8 cellular contexts compared by ENCODE assay signal in genomic region chr2:64767670-64768425, GRCh38.
A peak's percentile ranks its signal among the peaks of the same experiment; 100 is the strongest.
DNase-seq lines count a peak whose midpoint lies in the region; ATAC-seq lines count a peak whose summit lies in the region.

No MANE protein-coding gene starts in this region.

- no peaks in the 10 kb centered on the region for H3K79me2 ChIP-seq in mesendoderm (ENCODE audit: control insufficient read depth, insufficient read depth, low read length)

- no peak overlapping the region for H2BK15ac ChIP-seq in mesendoderm (replicated peaks; ENCODE audit: low read depth)

- no peak overlapping the region for H4K8ac ChIP-seq in mesendoderm (ENCODE audit: low read depth, low read length)

- no peak overlapping the region for H2AK5ac ChIP-seq in mesendoderm (ENCODE audit: low read length)

- peak overlapping the region; percentile 90 for H3K18ac ChIP-seq in mesendoderm (ENCODE audit: low read length)

- H3K4me3 ChIP-seq in effector memory CD4-positive, alpha-beta T cell (ENCODE audit: insufficient read depth, low read depth, low read length, poor library complexity, severe bottlenecking): peak overlapping the region; percentile 58
- peak overlapping the region; percentile 44 for H3K4me3 ChIP-seq in mesendoderm (ENCODE audit: low read length)

- H3K9me3 ChIP-seq in effector memory CD4-positive, alpha-beta T cell (ENCODE audit: control insufficient read depth, low read length): no peaks in the 10 kb centered on the region

- H3K23ac ChIP-seq in mesendoderm (ENCODE audit: low read length): no peak overlapping the region

- H2BK5ac ChIP-seq in mesendoderm (ENCODE audit: low read length): no peak overlapping the region

- H3K27ac ChIP-seq in effector memory CD4-positive, alpha-beta T cell (ENCODE audit: insufficient read depth, low read length, poor library complexity, severe bottlenecking): peak overlapping the region; percentile 76
- peak overlapping the region; percentile 82 for H3K27ac ChIP-seq in mesendoderm (ENCODE audit: low read depth, low read length)

- H3K4me2 ChIP-seq in mesendoderm (ENCODE audit: low read length): peak overlapping the region; percentile 68

- ATAC-seq in GM19452 (IDR thresholded peaks at IDR 0.05; ENCODE audit: unreplicated experiment): peak; percentile 87
- peak; percentile 73 for ATAC-seq in HG03571 (IDR thresholded peaks at IDR 0.05; ENCODE audit: unreplicated experiment)

- H4K5ac ChIP-seq in mesendoderm (ENCODE audit: low read length): no peak overlapping the region

- H3K4me1 ChIP-seq in effector memory CD4-positive, alpha-beta T cell (ENCODE audit: control insufficient read depth, insufficient read depth, low read length, poor library complexity, severe bottlenecking): peaks cover 5% of the 10 kb centered on the region
- H3K4me1 ChIP-seq in mesendoderm (ENCODE audit: control insufficient read depth, low read depth, low read length): peaks cover 2% of the 10 kb centered on the region

- H3K79me1 ChIP-seq in mesendoderm (ENCODE audit: low read length): no peaks in the 10 kb centered on the region

- H2BK120ac ChIP-seq in mesendoderm (ENCODE audit: low read depth, low read length): no peak overlapping the region

- no CpG with 5 or more reads among the region's 65 CpGs for WGBS in mesendoderm (ENCODE audit: extremely low coverage, insufficient coverage, low lambda C conversion rate)

- no peaks in the 10 kb centered on the region for H3K36me3 ChIP-seq in effector memory CD4-positive, alpha-beta T cell (ENCODE audit: control insufficient read depth, insufficient read depth, low read length)
- H3K36me3 ChIP-seq in mesendoderm (ENCODE audit: control insufficient read depth, insufficient read depth, low read length): no peaks in the 10 kb centered on the region

- no peaks in the 10 kb centered on the region for H3K27me3 ChIP-seq in effector memory CD4-positive, alpha-beta T cell (replicated peaks; ENCODE audit: control insufficient read depth, insufficient read depth, low read length, poor library complexity, severe bottlenecking)
- H3K27me3 ChIP-seq in mesendoderm (ENCODE audit: insufficient read depth, low read length, poor library complexity): peaks cover 2% of the 10 kb centered on the region

- DNase-seq in COLO668 (lab: John Stamatoyannopoulos, UW; ENCODE audit: unreplicated experiment) (peak; percentile 83), NCI-H774 (lab: John Stamatoyannopoulos, UW) (peak; percentile 70), mesendoderm (peak; percentile 89)
- DNase-seq in activated CD8-positive, alpha-beta memory T cell treated with anti-CD3 and anti-CD28 coated beads for 24 hours: peak; percentile 88
- peak; percentile 56 to 69 (median 59) for DNase-seq in effector memory CD4-positive, alpha-beta T cell
- peak; percentile 63 for DNase-seq in stimulated activated CD8-positive, alpha-beta memory T cell treated with anti-CD3 and anti-CD28 coated beads, Interleukin-12 subunit alpha, Interleukin-12 subunit beta, amount 100 ng/mL, for 4 hours (ENCODE audit: low read depth)

- H3K4ac ChIP-seq in mesendoderm (ENCODE audit: low read depth, low read length): no peak overlapping the region

- peak overlapping the region; percentile 81 for H3K9ac ChIP-seq in mesendoderm (ENCODE audit: low read length)

- peak overlapping the region; percentile 93 for H3K56ac ChIP-seq in mesendoderm (ENCODE audit: low read length)

Comparison
In these comparisons a context has a peak if more than half of its experiments do, and no peak if none do; other contexts are left out.
1. Peak in every context shown above with its lines: DNase-seq, ATAC-seq, H3K4me3 ChIP-seq and H3K27ac ChIP-seq.